7 cellular contexts compared by ENCODE assay signal in genomic region chr20:46348972-46349741, GRCh38. TPM values are rescaled to one million over a fixed set of nuclear protein-coding genes. Genes with fewer than 3 reads are reported as not detected.
DNase-seq lines count a peak whose midpoint lies in the region; ATAC-seq and TF ChIP-seq lines count a peak whose summit lies in the region.

No MANE protein-coding gene starts in this region.

- DNase-seq in GM03348 (ENCODE audit: low spot score) = peak; percentile 82
- peak; percentile 62 for DNase-seq in NCI-H1105 treated with DMSO at 0.1 percent for 48 hours (lab: John Stamatoyannopoulos, UW)
- DNase-seq in activated CD4-positive, CD25-positive, alpha-beta regulatory T cell treated with anti-CD3 and anti-CD28 coated beads, Interleukin-2, amount 50 U/mL, for 72 hours = peak; percentile 64
- DNase-seq in dermis blood vessel endothelial cell = peak; percentile 73
- no peak for DNase-seq in stimulated activated naive B cell treated with anti-CD40 and anti-IgM and Interleukin-4, amounts not matched to agents 10 μg/mL and 1 μg/mL and 100 μg/mL, for 72 hours

- H3K9ac ChIP-seq in liver (ENCODE audit: low read depth in 1 of 2, low read length in 2 of 2) = no peak overlapping the region

- H3K4me3 ChIP-seq in liver (ENCODE audit: low read depth in 1 of 3, low read length in 3 of 3) = no peak overlapping the region

- H3K27ac ChIP-seq in liver (ENCODE audit: low read depth in 1 of 2, low read length in 2 of 2) = no peak overlapping the region

- no peak for ATAC-seq in stimulated activated naive B cell treated with anti-CD40 and anti-IgM and Interleukin-4, amounts not matched to agents 10 μg/mL and 1 μg/mL and 100 μg/mL, for 72 hours (replicated peaks)
- ATAC-seq in GM21717 (IDR thresholded peaks at IDR 0.05; ENCODE audit: unreplicated experiment) = no peak

- H3K9me3 Mint-ChIP-seq in stimulated activated naive B cell treated with anti-CD40 and anti-IgM and Interleukin-4, amounts not matched to agents 10 μg/mL and 1 μg/mL and 100 μg/mL, for 72 hours = peaks cover 0 to 1% of the 10 kb centered on the region in 2 donors

- TF ChIP-seq CTCF in liver (IDR thresholded peaks at IDR 0.05; ENCODE audit: low read depth, low read length, missing input control) = peak; percentile 61

- H3K36me3 ChIP-seq in liver (ENCODE audit: control insufficient read depth in 4 of 4, insufficient read depth in 3 of 4, low read depth in 1 of 4, low read length in 3 of 4) = peaks cover 0 to 22% (median 9%) of the 10 kb centered on the region in 4 donors

- peaks cover 41 to 47% of the 10 kb centered on the region in 2 donors for H3K36me3 Mint-ChIP-seq in stimulated activated naive B cell treated with anti-CD40 and anti-IgM and Interleukin-4, amounts not matched to agents 10 μg/mL and 1 μg/mL and 100 μg/mL, for 72 hours

- peaks cover 0 to 6% (median 2%) of the 10 kb centered on the region in 4 donors for H3K4me1 ChIP-seq in liver (ENCODE audit: control insufficient read depth in 4 of 4, insufficient read depth in 4 of 4, low read length in 3 of 4)

- no peaks in the 10 kb centered on the region for H3K9me3 ChIP-seq in liver (ENCODE audit: control insufficient read depth in 4 of 4, low read length in 3 of 4)

- TF ChIP-seq RAD21 in liver (IDR thresholded peaks at IDR 0.05) = peak; percentile 80 to 86

- no peaks in the 10 kb centered on the region for H3K27me3 Mint-ChIP-seq in stimulated activated naive B cell treated with anti-CD40 and anti-IgM and Interleukin-4, amounts not matched to agents 10 μg/mL and 1 μg/mL and 100 μg/mL, for 72 hours

- H3K27me3 ChIP-seq in liver (ENCODE audit: control insufficient read depth in 4 of 4, insufficient read depth in 4 of 4, low read length in 3 of 4) = no peaks in the 10 kb centered on the region

- H3K4me1 Mint-ChIP-seq in stimulated activated naive B cell treated with anti-CD40 and anti-IgM and Interleukin-4, amounts not matched to agents 10 μg/mL and 1 μg/mL and 100 μg/mL, for 72 hours = peaks cover 35 to 52% of the 10 kb centered on the region in 2 donors

- peak overlapping the region in 1 of 2 donors; percentile 52 for H3K4me3 Mint-ChIP-seq in stimulated activated naive B cell treated with anti-CD40 and anti-IgM and Interleukin-4, amounts not matched to agents 10 μg/mL and 1 μg/mL and 100 μg/mL, for 72 hours

- WGBS in liver = 67% methylated on average over 14 of the region's 14 CpGs

- H3K27ac Mint-ChIP-seq in stimulated activated naive B cell treated with anti-CD40 and anti-IgM and Interleukin-4, amounts not matched to agents 10 μg/mL and 1 μg/mL and 100 μg/mL, for 72 hours = peak overlapping the region; percentile 27

TF ChIP-seq in liver, 16 proteins besides CTCF, POLR2A, EP300 and RAD21:
- TF ChIP-seq YY1 (IDR thresholded peaks at IDR 0.05) (no peak), EGR1 (IDR thresholded peaks at IDR 0.05; ENCODE audit: low read depth in 2 of 2) (no peak), MAX (IDR thresholded peaks at IDR 0.05) (no peak), NR2F2 (IDR thresholded peaks at IDR 0.05) (no peak)
- TF ChIP-seq, protein P1, sequence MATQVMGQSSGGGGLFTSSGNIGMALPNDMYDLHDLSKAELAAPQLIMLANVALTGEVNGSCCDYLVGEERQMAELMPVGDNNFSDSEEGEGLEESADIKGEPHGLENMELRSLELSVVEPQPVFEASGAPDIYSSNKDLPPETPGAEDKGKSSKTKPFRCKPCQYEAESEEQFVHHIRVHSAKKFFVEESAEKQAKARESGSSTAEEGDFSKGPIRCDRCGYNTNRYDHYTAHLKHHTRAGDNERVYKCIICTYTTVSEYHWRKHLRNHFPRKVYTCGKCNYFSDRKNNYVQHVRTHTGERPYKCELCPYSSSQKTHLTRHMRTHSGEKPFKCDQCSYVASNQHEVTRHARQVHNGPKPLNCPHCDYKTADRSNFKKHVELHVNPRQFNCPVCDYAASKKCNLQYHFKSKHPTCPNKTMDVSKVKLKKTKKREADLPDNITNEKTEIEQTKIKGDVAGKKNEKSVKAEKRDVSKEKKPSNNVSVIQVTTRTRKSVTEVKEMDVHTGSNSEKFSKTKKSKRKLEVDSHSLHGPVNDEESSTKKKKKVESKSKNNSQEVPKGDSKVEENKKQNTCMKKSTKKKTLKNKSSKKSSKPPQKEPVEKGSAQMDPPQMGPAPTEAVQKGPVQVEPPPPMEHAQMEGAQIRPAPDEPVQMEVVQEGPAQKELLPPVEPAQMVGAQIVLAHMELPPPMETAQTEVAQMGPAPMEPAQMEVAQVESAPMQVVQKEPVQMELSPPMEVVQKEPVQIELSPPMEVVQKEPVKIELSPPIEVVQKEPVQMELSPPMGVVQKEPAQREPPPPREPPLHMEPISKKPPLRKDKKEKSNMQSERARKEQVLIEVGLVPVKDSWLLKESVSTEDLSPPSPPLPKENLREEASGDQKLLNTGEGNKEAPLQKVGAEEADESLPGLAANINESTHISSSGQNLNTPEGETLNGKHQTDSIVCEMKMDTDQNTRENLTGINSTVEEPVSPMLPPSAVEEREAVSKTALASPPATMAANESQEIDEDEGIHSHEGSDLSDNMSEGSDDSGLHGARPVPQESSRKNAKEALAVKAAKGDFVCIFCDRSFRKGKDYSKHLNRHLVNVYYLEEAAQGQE (IDR thresholded peaks at IDR 0.05) = no peak

RNA-seq across cellular contexts. Expression of gene CDH22, which starts 40.9 kb away (rescaled TPM):
- total RNA-seq in dermis blood vessel endothelial cell (0.05 TPM in 1 of 2 replicates, not detected in the other), liver (not detected)
- polyA plus RNA-seq in liver = under 1 TPM in 1 of 2 donors, not detected in 1; 0.02 TPM

RNA-seq across cellular contexts. Expression of gene ELMO2, which starts 57.3 kb away (rescaled TPM):
- total RNA-seq in dermis blood vessel endothelial cell (34.7 and 35.7 TPM in 2 replicates), liver (10 to 100 TPM; 15.2 to 16.0 TPM)
- polyA plus RNA-seq in liver = 10 to 100 TPM in 1 of 2 donors, 1 to 10 TPM in 1; 7.9 to 12.6 TPM
